In the genomic region with DNA sequence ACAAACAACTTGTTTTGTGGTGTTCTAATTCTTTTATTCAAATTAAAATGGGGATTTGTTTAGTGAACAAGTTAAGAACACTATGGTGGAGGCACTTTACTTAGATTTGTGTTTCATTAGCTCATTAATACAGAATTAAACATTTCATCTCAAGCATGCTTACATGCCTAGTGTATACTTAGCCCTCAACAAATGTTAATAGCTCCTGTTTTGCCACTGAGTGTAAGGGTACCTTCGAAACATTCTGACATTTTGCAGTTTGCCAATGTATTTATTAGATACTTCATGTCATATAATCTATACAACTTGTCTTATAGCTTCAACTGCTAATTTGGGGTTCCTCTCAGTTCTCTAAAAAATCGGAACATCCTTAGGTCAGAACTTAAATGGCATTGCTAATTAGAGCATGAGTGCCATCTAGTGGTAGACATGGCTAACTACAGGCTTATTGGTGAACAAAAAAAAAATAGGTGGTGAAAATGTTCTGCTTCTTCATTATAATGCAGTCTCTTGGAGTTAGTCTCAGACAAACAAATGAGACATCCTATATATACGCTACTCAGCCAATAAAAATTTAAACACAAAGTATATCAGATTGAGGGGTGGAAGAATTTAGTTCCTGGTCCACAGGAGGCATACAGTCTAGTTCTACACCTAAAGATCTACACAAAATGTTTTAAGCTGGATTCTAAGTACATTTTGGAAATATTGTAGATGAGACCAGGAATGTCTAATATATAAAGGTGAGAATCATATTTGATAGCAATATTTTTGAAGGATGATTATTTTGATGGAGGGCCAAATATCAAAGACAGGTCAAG, we compare ENCODE assay signal across 8 cellular contexts. TPM values are rescaled to one million over a fixed set of nuclear protein-coding genes. Genes with fewer than 3 reads are reported as not detected.
DNase-seq lines count a peak whose midpoint lies in the region; ATAC-seq and TF ChIP-seq lines count a peak whose summit lies in the region.

No MANE protein-coding gene starts in this region.

- CTCF ChIA-PET in activated CD4-positive, alpha-beta memory T cell treated with anti-CD3 and anti-CD28 coated beads, Interleukin-2, amount 10 ng/mL, durations not matched to agents 7 days and 5 days (lab: Charles Lee): interaction anchor here (0.7 to 1.4 kb wide), 5 partner anchors 9 to 1314 kb away, joined by 3 to 5 read pairs (median 4); no protein-coding TSS in a partner anchor

- no peaks in the 10 kb centered on the region for H3K9me3 Mint-ChIP-seq in activated CD4-positive, alpha-beta memory T cell treated with anti-CD3 and anti-CD28 coated beads, Interleukin-2, amount 10 ng/mL, durations not matched to agents 7 days and 5 days

- H3K4me3 ChIP-seq in choroid plexus epithelial cell (ENCODE audit: low read depth, low read length): no peak overlapping the region

- peaks cover 13% of the 10 kb centered on the region for H3K27me3 Mint-ChIP-seq in activated CD4-positive, alpha-beta memory T cell treated with anti-CD3 and anti-CD28 coated beads, Interleukin-2, amount 10 ng/mL, durations not matched to agents 7 days and 5 days

- peak; percentile 33 to 41 for DNase-seq in AML-193 (lab: John Stamatoyannopoulos, UW)
- DNase-seq in NCI-H774 (lab: John Stamatoyannopoulos, UW): peak; percentile 51
- DNase-seq in choroid plexus epithelial cell (ENCODE audit: low read depth): peak; percentile 78
- peak; percentile 64 for DNase-seq in midbrain (lab: John Stamatoyannopoulos, UW)
- no peak for DNase-seq in activated CD4-positive, alpha-beta memory T cell treated with anti-CD3 and anti-CD28 coated beads, Interleukin-2, amount 10 ng/mL, durations not matched to agents 7 days and 5 days
- DNase-seq in activated CD4-positive, alpha-beta T cell treated with anti-CD3 and anti-CD28 coated beads for 1 hour: no peak

- ATAC-seq in GM18505 (IDR thresholded peaks at IDR 0.05; ENCODE audit: unreplicated experiment) (peak; percentile 45), HG03159 (IDR thresholded peaks at IDR 0.05; ENCODE audit: unreplicated experiment) (peak; percentile 84)

- peaks cover 5% of the 10 kb centered on the region for H3K4me1 Mint-ChIP-seq in activated CD4-positive, alpha-beta memory T cell treated with anti-CD3 and anti-CD28 coated beads, Interleukin-2, amount 10 ng/mL, durations not matched to agents 7 days and 5 days

- no peaks in the 10 kb centered on the region for H3K36me3 Mint-ChIP-seq in activated CD4-positive, alpha-beta memory T cell treated with anti-CD3 and anti-CD28 coated beads, Interleukin-2, amount 10 ng/mL, durations not matched to agents 7 days and 5 days (ENCODE audit: low read depth)

- no peak overlapping the region for H3K27ac Mint-ChIP-seq in activated CD4-positive, alpha-beta memory T cell treated with anti-CD3 and anti-CD28 coated beads, Interleukin-2, amount 10 ng/mL, durations not matched to agents 7 days and 5 days

- POLR2A ChIA-PET in activated CD4-positive, alpha-beta memory T cell treated with anti-CD3 and anti-CD28 coated beads, Interleukin-2, amount 10 ng/mL, durations not matched to agents 7 days and 5 days (lab: Charles Lee): no interaction called here

- H3K4me3 Mint-ChIP-seq in activated CD4-positive, alpha-beta memory T cell treated with anti-CD3 and anti-CD28 coated beads, Interleukin-2, amount 10 ng/mL, durations not matched to agents 7 days and 5 days: no peak overlapping the region

- peak; percentile 77 for TF ChIP-seq CTCF in choroid plexus epithelial cell (conservative IDR thresholded peaks at IDR 0.05; ENCODE audit: low read depth, low read length)

- no peak for TF ChIP-seq POLR2A in GM18505 (IDR thresholded peaks at IDR 0.05; ENCODE audit: borderline replicate concordance, extremely low read depth, insufficient read depth, insufficient read length)

RNA-seq across cellular contexts. Expression of a gene that starts 4.9 kb away (rescaled TPM):
- total RNA-seq in activated CD4-positive, alpha-beta memory T cell treated with anti-CD3 and anti-CD28 coated beads, Interleukin-2, amount 10 ng/mL, durations not matched to agents 7 days and 5 days: not detected

Comparison
In these comparisons a context has a peak if more than half of its experiments do, and no peak if none do; other contexts are left out.
1. DNase-seq: peak in AML-193 (2 of 2), NCI-H774 (single experiment), choroid plexus epithelial cell (single experiment) and midbrain (single experiment); none in activated CD4-positive, alpha-beta memory T cell treated with anti-CD3 and anti-CD28 coated beads, Interleukin-2, amount 10 ng/mL, durations not matched to agents 7 days and 5 days (single experiment) and activated CD4-positive, alpha-beta T cell treated with anti-CD3 and anti-CD28 coated beads for 1 hour (single experiment).